Comparison of ENCODE assay signal across 20 cellular contexts in the genomic region with DNA sequence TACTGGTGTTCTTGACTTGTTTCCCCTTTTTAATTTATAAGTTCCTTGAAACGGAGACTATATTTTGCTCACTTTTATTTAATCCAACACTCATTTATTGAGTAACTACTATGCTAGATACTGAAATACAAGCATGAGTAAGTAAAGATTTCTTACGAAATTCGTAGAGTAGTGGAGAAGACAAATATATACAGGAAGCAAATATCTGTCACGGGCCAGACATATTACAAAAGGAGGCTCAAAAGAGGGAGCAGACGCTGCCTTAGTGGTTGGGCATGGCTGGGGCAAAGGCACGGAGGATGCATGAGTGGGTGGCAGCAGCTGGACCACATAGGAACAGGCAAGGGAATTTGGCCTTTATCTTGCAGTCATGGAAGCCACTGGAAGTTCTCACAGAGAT. TPM values are rescaled to one million over a fixed set of nuclear protein-coding genes. Genes with fewer than 3 reads are reported as not detected.
DNase-seq lines count a peak whose midpoint lies in the region; ATAC-seq, FAIRE-seq and TF ChIP-seq lines count a peak whose summit lies in the region.
"Had no signal": no experiment of that assay in that cellular context is flagged by ENCODE, and none has a peak within 500 bp of the region (broad histone marks: within the 10 kb centered on the region; RNA-seq: fewer than 3 reads in every experiment).

No MANE protein-coding gene starts in this region.

- H3K36me3 ChIP-seq in right atrium auricular region = no peaks in the 10 kb centered on the region
- H3K36me3 ChIP-seq in kidney (ENCODE audit: control insufficient read depth in 1 of 2, insufficient read depth in 2 of 2, low read length in 2 of 2) = no peaks in the 10 kb centered on the region
- H3K36me3 ChIP-seq: tibial artery had no signal

- FAIRE-seq in kidney (lab: Jason Lieb, UNC) = no peak

- no peaks in the 10 kb centered on the region for H3K27me3 ChIP-seq in right atrium auricular region
- H3K27me3 ChIP-seq: tibial artery had no signal

- no peaks in the 10 kb centered on the region for H3K36me3 Mint-ChIP-seq in WTC11
- H3K36me3 Mint-ChIP-seq: CD8-positive, alpha-beta T cell; naive B cell; stimulated activated effector memory CD8-positive, alpha-beta T cell treated with anti-CD3 and anti-CD28 coated beads, Interleukin-12 subunit alpha, Interleukin-12 subunit beta, amount 100 ng/mL, for 72 hours had no signal

- H3K27me3 Mint-ChIP-seq in WTC11 (ENCODE audit: low read depth) = no peaks in the 10 kb centered on the region
- H3K27me3 Mint-ChIP-seq: activated naive CD8-positive, alpha-beta T cell treated with anti-CD3 and anti-CD28 coated beads, Interleukin-2, amount 50 U/mL, for 24 hours; naive B cell had no signal

- POLR2A ChIA-PET in WTC11 (lab: Charles Lee) = no interaction called here

- no peak overlapping the region for H3K27ac ChIP-seq in right atrium auricular region
- H3K27ac ChIP-seq in kidney (ENCODE audit: low read depth in 2 of 2, low read length in 2 of 2) = no peak overlapping the region

- in situ Hi-C loops in G401 (cut with HindIII; ENCODE audit: low sequenced_read_pairs) = no loop called here

- TF ChIP-seq CTCF in right atrium auricular region (IDR thresholded peaks at IDR 0.05) (no peak), WTC11 (IDR thresholded peaks at IDR 0.05) (no peak), kidney (IDR thresholded peaks at IDR 0.05; ENCODE audit: borderline replicate concordance, extremely low read depth, insufficient read depth) (no peak)

- H3K4me1 ChIP-seq in right atrium auricular region (peaks cover 0 to 13% of the 10 kb centered on the region in 2 donors), kidney (ENCODE audit: control insufficient read depth in 1 of 2, insufficient read depth in 1 of 2, low read depth in 1 of 2, low read length in 2 of 2) (no peaks in the 10 kb centered on the region)

- intact Hi-C loops in Right ventricle myocardium superior (cut with DNase I) (no loop called here), left ventricle myocardium superior (cut with micrococcal nuclease) (no loop called here), kidney (cut with DNase I) (no loop called here)

- no peaks in the 10 kb centered on the region for H3K9me3 Mint-ChIP-seq in WTC11
- H3K9me3 Mint-ChIP-seq: activated naive CD8-positive, alpha-beta T cell treated with anti-CD3 and anti-CD28 coated beads, Interleukin-2, amount 50 U/mL, for 24 hours; CD8-positive, alpha-beta T cell; naive B cell; stimulated activated effector memory CD8-positive, alpha-beta T cell treated with anti-CD3 and anti-CD28 coated beads, Interleukin-12 subunit alpha, Interleukin-12 subunit beta, amount 100 ng/mL, for 72 hours had no signal

- no peak overlapping the region for H3K9ac ChIP-seq in kidney (ENCODE audit: low read length in 2 of 2)
- H3K9ac ChIP-seq: SK-N-SH had no signal

- H3K9me3 ChIP-seq in right atrium auricular region (no peaks in the 10 kb centered on the region), kidney (ENCODE audit: control insufficient read depth in 1 of 2, low read length in 2 of 2) (no peaks in the 10 kb centered on the region)
- H3K9me3 ChIP-seq: SK-N-SH, tibial artery had no signal

- peaks cover 10% of the 10 kb centered on the region for H3K4me1 Mint-ChIP-seq in WTC11

- no peak for DNase-seq in Right ventricle myocardium superior
- DNase-seq in right atrium auricular region (ENCODE audit: low spot score) = no peak
- peak; percentile 72 for DNase-seq in SKM-1 (lab: John Stamatoyannopoulos, UW; ENCODE audit: unreplicated experiment)
- no peak for DNase-seq in left ventricle myocardium superior
- DNase-seq in G401 (ENCODE audit: low spot score) = no peak
- no peak for DNase-seq in WTC11 (ENCODE audit: low spot score)
- DNase-seq in kidney = no peak
- DNase-seq: activated CD4-positive, alpha-beta T cell treated with anti-CD3 and anti-CD28 coated beads, Interleukin-2, amount 50 U/mL, for 4 hours; activated naive CD8-positive, alpha-beta T cell treated with anti-CD3 and anti-CD28 coated beads, Interleukin-2, amount 50 U/mL, for 24 hours; activated T-cell treated with anti-CD3 and anti-CD28 coated beads, Interleukin-2, amount 50 U/mL, for 1 hour; caudate nucleus; CD8-positive, alpha-beta T cell; effector CD4-positive, alpha-beta T cell; naive B cell; NCI-H146; NCI-H2227 treated with DMSO at 0.1 percent for 48 hours; SK-N-SH; tibial artery had no signal

- no peak overlapping the region for H3K4me3 Mint-ChIP-seq in WTC11
- H3K4me3 Mint-ChIP-seq: activated naive CD8-positive, alpha-beta T cell treated with anti-CD3 and anti-CD28 coated beads, Interleukin-2, amount 50 U/mL, for 24 hours; CD8-positive, alpha-beta T cell; stimulated activated effector memory CD8-positive, alpha-beta T cell treated with anti-CD3 and anti-CD28 coated beads, Interleukin-12 subunit alpha, Interleukin-12 subunit beta, amount 100 ng/mL, for 72 hours had no signal

- CTCF ChIA-PET in WTC11 (lab: Charles Lee) = no interaction called here

- H3K27ac Mint-ChIP-seq in WTC11 = no peak overlapping the region
- H3K27ac Mint-ChIP-seq: activated naive CD8-positive, alpha-beta T cell treated with anti-CD3 and anti-CD28 coated beads, Interleukin-2, amount 50 U/mL, for 24 hours; CD8-positive, alpha-beta T cell; stimulated activated effector memory CD8-positive, alpha-beta T cell treated with anti-CD3 and anti-CD28 coated beads, Interleukin-12 subunit alpha, Interleukin-12 subunit beta, amount 100 ng/mL, for 72 hours had no signal

- H3K4me3 ChIP-seq in right atrium auricular region = no peak overlapping the region
- no peak overlapping the region for H3K4me3 ChIP-seq in kidney (ENCODE audit: low read length in 2 of 2)
- H3K4me3 ChIP-seq: tibial artery had no signal

- peak; percentile 26 for ATAC-seq in Right ventricle myocardium superior (ENCODE audit: poor library complexity)
- peak; percentile 17 for ATAC-seq in left ventricle myocardium superior
- ATAC-seq in WTC11 = no peak
- ATAC-seq in HG03135 (IDR thresholded peaks at IDR 0.05; ENCODE audit: unreplicated experiment) = no peak
- ATAC-seq: activated naive CD8-positive, alpha-beta T cell treated with anti-CD3 and anti-CD28 coated beads, Interleukin-2, amount 50 U/mL, for 24 hours; CD8-positive, alpha-beta T cell; stimulated activated effector memory CD8-positive, alpha-beta T cell treated with anti-CD3 and anti-CD28 coated beads, Interleukin-12 subunit alpha, Interleukin-12 subunit beta, amount 100 ng/mL, for 72 hours had no signal

TF ChIP-seq in WTC11, 78 proteins besides CTCF, POLR2A, EP300 and RAD21 (continues in another document):
- TF ChIP-seq RELA (CRISPR knock-in tag; IDR thresholded peaks at IDR 0.05; ENCODE audit: borderline replicate concordance) (no peak), ELF4 (CRISPR knock-in tag; IDR thresholded peaks at IDR 0.05; ENCODE audit: low read depth) (no peak), PRRX2 (CRISPR knock-in tag; IDR thresholded peaks at IDR 0.05) (no peak), TCF7 (CRISPR knock-in tag; IDR thresholded peaks at IDR 0.05; ENCODE audit: low read depth) (no peak), NR1H2 (CRISPR knock-in tag; IDR thresholded peaks at IDR 0.05) (no peak), NFATC4 (CRISPR knock-in tag; IDR thresholded peaks at IDR 0.05) (no peak), ZBTB21 (CRISPR knock-in tag; IDR thresholded peaks at IDR 0.05; ENCODE audit: borderline replicate concordance) (no peak)
- TF ChIP-seq, protein P1, sequence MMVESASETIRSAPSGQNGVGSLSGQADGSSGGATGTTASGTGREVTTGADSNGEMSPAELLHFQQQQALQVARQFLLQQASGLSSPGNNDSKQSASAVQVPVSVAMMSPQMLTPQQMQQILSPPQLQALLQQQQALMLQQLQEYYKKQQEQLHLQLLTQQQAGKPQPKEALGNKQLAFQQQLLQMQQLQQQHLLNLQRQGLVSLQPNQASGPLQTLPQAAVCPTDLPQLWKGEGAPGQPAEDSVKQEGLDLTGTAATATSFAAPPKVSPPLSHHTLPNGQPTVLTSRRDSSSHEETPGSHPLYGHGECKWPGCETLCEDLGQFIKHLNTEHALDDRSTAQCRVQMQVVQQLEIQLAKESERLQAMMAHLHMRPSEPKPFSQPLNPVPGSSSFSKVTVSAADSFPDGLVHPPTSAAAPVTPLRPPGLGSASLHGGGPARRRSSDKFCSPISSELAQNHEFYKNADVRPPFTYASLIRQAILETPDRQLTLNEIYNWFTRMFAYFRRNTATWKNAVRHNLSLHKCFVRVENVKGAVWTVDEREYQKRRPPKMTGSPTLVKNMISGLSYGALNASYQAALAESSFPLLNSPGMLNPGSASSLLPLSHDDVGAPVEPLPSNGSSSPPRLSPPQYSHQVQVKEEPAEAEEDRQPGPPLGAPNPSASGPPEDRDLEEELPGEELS (CRISPR knock-in tag; IDR thresholded peaks at IDR 0.05) = no peak

RNA-seq across cellular contexts. Expression of a gene that starts 6.8 kb away (rescaled TPM):
- total RNA-seq in Right ventricle myocardium superior (5.7 TPM), right atrium auricular region (10 to 100 TPM in 1 of 2 donors, 1 to 10 TPM in 1; 3.2 to 10.7 TPM), left ventricle myocardium superior (5.8 TPM), WTC11 (2021) (0.25 to 0.52 TPM (median 0.41 TPM) in 3 replicates), kidney (16.7 TPM)
- total RNA-seq in G401 (2014; rRNA removed; shearing (Covaris generic)) = not detected in 2 replicates
- 2.5 TPM for polyA plus RNA-seq in kidney (ENCODE audit: insufficient read depth, low read depth, low replicate concordance)

RNA-seq across cellular contexts. Expression of a gene that starts 52.1 kb away (rescaled TPM):
- total RNA-seq in Right ventricle myocardium superior (32.9 TPM), right atrium auricular region (10 to 100 TPM; 39.2 to 47.0 TPM), left ventricle myocardium superior (36.4 TPM), WTC11 (2021) (51.7 to 60.9 TPM (median 56.8 TPM) in 3 replicates), kidney (107 TPM)
- 81.4 and 155 TPM in 2 replicates for total RNA-seq in G401 (2014; rRNA removed; shearing (Covaris generic))
- polyA plus RNA-seq in kidney (ENCODE audit: insufficient read depth, low read depth, low replicate concordance) = 75.9 TPM

Comparison
In these comparisons a context has a peak if more than half of its experiments do, and no peak if none do; other contexts are left out.
1. ATAC-seq: peak in Right ventricle myocardium superior (single experiment) and left ventricle myocardium superior (single experiment); none in WTC11 (single experiment) and HG03135 (single experiment).